ENCODE assay signal across 22 cellular contexts in the genomic region with DNA sequence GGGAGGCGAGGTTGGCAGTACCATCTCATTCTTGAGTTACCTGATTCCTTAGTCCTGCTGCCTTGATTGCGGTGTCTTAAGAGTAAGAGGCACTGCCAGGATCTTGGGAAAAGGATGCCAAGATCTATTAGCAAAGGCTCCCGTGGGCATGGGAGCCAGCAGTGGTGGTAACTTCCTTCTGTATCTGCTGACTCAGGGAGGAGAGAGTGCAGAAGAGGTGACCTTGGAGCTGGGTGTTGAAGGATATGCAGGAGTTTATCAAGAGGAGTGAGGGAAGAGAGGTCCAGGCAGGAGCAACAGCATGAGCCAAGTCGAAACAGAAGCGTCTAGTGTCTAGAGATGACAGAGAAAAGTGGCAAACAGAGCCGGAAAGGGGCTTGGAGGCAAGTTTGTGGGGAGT. TPM values are rescaled to one million over a fixed set of nuclear protein-coding genes. Genes with fewer than 3 reads are reported as not detected.
A peak's percentile ranks its signal among the peaks of the same experiment; 100 is the strongest.
DNase-seq lines count a peak whose midpoint lies in the region; ATAC-seq and TF ChIP-seq lines count a peak whose summit lies in the region.
"Had no signal": no experiment of that assay in that cellular context is flagged by ENCODE, and none has a peak within 500 bp of the region (broad histone marks: within the 10 kb centered on the region; RNA-seq: fewer than 3 reads in every experiment).

No MANE protein-coding gene starts in this region.

- H3K79me2 ChIP-seq in PC-9 (ENCODE audit: low read depth) = no peaks in the 10 kb centered on the region

- peaks cover 63% of the 10 kb centered on the region for H3K4me1 ChIP-seq in PC-9 (replicated peaks; ENCODE audit: insufficient read depth)

- CTCF ChIA-PET in activated CD4-positive, alpha-beta T cell treated with anti-CD3 and anti-CD28 coated beads for 36 hours (lab: Charles Lee) = interaction anchor here (1.2 to 1.4 kb wide), 2 partner anchors 22 to 94 kb away, joined by 3 to 5 read pairs; no protein-coding TSS in a partner anchor
- CTCF ChIA-PET in PC-9 (lab: Charles Lee) = interaction anchor here (1.2 to 1.9 kb wide), 2 partner anchors 19 to 56 kb away, joined by 5 to 8 read pairs; no protein-coding TSS in a partner anchor

- peaks cover 11% of the 10 kb centered on the region for H3K27me3 Mint-ChIP-seq in activated CD4-positive, alpha-beta T cell treated with anti-CD3 and anti-CD28 coated beads for 36 hours
- H3K27me3 Mint-ChIP-seq in activated T-helper 1 cell treated with anti-CD3 and anti-CD28 coated beads, Interleukin-12 subunit alpha, Interleukin-12 subunit beta, Interleukin-2, Interleukin-4 antibody, amounts not matched to agents 30 ng/mL and 10 ng/mL and 1 ng/mL, durations not matched to agents 14 hours and 24 hours and 36 hours (ENCODE audit: insufficient read depth) = peaks cover 13% of the 10 kb centered on the region

- no peaks in the 10 kb centered on the region for H4K20me1 ChIP-seq in PC-9 (ENCODE audit: insufficient read depth)

- DNase-seq in activated CD4-positive, alpha-beta T cell treated with anti-CD3 and anti-CD28 coated beads for 36 hours = no peak
- DNase-seq in activated CD4-positive, alpha-beta T cell treated with anti-CD3 and anti-CD28 coated beads, Interleukin-2, amount 50 U/mL, for 4 hours = no peak
- DNase-seq in PC-9 = no peak
- no peak for DNase-seq in epithelial cell of prostate (ENCODE audit: low read depth, low spot score)
- no peak for DNase-seq in stimulated activated effector memory CD8-positive, alpha-beta T cell treated with anti-CD3 and anti-CD28 coated beads, Interleukin-12 subunit alpha, Interleukin-12 subunit beta, amount 100 ng/mL, for 72 hours (ENCODE audit: low spot score in 2 of 2)
- DNase-seq in activated T-helper 1 cell treated with anti-CD3 and anti-CD28 coated beads, Interleukin-12 subunit alpha, Interleukin-12 subunit beta, Interleukin-2, Interleukin-4 antibody, amounts not matched to agents 30 ng/mL and 10 ng/mL and 1 ng/mL, durations not matched to agents 14 hours and 24 hours and 36 hours (ENCODE audit: low spot score) = no peak
- DNase-seq in ureter (ENCODE audit: low spot score) = no peak
- DNase-seq: activated CD4-positive, alpha-beta T cell treated with anti-CD3 and anti-CD28 coated beads for 4 hours; DMS79; lower lobe of right lung; naive thymus-derived CD8-positive, alpha-beta T cell; NCI-H446 treated with DMSO at 0.1 percent for 48 hours; SHP77 treated with DMSO at 0.1 percent for 48 hours; T1000 had no signal

- H3K27ac Mint-ChIP-seq in activated CD4-positive, alpha-beta T cell treated with anti-CD3 and anti-CD28 coated beads for 36 hours = peak overlapping the region; percentile 5
- H3K27ac Mint-ChIP-seq in stimulated activated effector memory CD8-positive, alpha-beta T cell treated with anti-CD3 and anti-CD28 coated beads, Interleukin-12 subunit alpha, Interleukin-12 subunit beta, amount 100 ng/mL, for 72 hours = peak overlapping the region; percentile 4
- no peak overlapping the region for H3K27ac Mint-ChIP-seq in activated T-helper 1 cell treated with anti-CD3 and anti-CD28 coated beads, Interleukin-12 subunit alpha, Interleukin-12 subunit beta, Interleukin-2, Interleukin-4 antibody, amounts not matched to agents 30 ng/mL and 10 ng/mL and 1 ng/mL, durations not matched to agents 14 hours and 24 hours and 36 hours
- H3K27ac Mint-ChIP-seq: activated naive CD8-positive, alpha-beta T cell; naive thymus-derived CD8-positive, alpha-beta T cell; progenitor cell of endocrine pancreas had no signal

- POLR2A ChIA-PET in activated CD4-positive, alpha-beta T cell treated with anti-CD3 and anti-CD28 coated beads for 36 hours (lab: Charles Lee) = no interaction called here
- POLR2A ChIA-PET in PC-9 (lab: Charles Lee; ENCODE audit: unreplicated experiment) = interaction anchor here (0.6 kb wide), 2 partner anchors 48 to 139 kb away, joined by 4 to 7 read pairs; no protein-coding TSS in a partner anchor

- intact Hi-C loops in activated CD4-positive, alpha-beta T cell treated with anti-CD3 and anti-CD28 coated beads for 36 hours (cut with DNase I, micrococcal nuclease) = no loop called here
- intact Hi-C loops in PC-9 (cut with micrococcal nuclease; ENCODE audit: unreplicated experiment) = no loop called here
- intact Hi-C loops in activated T-helper 1 cell treated with anti-CD3 and anti-CD28 coated beads, Interleukin-12 subunit alpha, Interleukin-12 subunit beta, Interleukin-2, Interleukin-4 antibody, amounts not matched to agents 30 ng/mL and 10 ng/mL and 1 ng/mL, durations not matched to agents 14 hours and 24 hours and 36 hours (cut with micrococcal nuclease) = no loop called here

- no peaks in the 10 kb centered on the region for H3K36me3 Mint-ChIP-seq in activated CD4-positive, alpha-beta T cell treated with anti-CD3 and anti-CD28 coated beads for 36 hours (ENCODE audit: low read depth)
- H3K36me3 Mint-ChIP-seq in stimulated activated effector memory CD8-positive, alpha-beta T cell treated with anti-CD3 and anti-CD28 coated beads, Interleukin-12 subunit alpha, Interleukin-12 subunit beta, amount 100 ng/mL, for 72 hours = no peaks in the 10 kb centered on the region
- no peaks in the 10 kb centered on the region for H3K36me3 Mint-ChIP-seq in activated T-helper 1 cell treated with anti-CD3 and anti-CD28 coated beads, Interleukin-12 subunit alpha, Interleukin-12 subunit beta, Interleukin-2, Interleukin-4 antibody, amounts not matched to agents 30 ng/mL and 10 ng/mL and 1 ng/mL, durations not matched to agents 14 hours and 24 hours and 36 hours (ENCODE audit: low read depth)
- H3K36me3 Mint-ChIP-seq: activated naive CD8-positive, alpha-beta T cell; naive thymus-derived CD8-positive, alpha-beta T cell had no signal

- H3K4me1 Mint-ChIP-seq in activated CD4-positive, alpha-beta T cell treated with anti-CD3 and anti-CD28 coated beads for 36 hours = peaks cover 15% of the 10 kb centered on the region
- H3K4me1 Mint-ChIP-seq in stimulated activated effector memory CD8-positive, alpha-beta T cell treated with anti-CD3 and anti-CD28 coated beads, Interleukin-12 subunit alpha, Interleukin-12 subunit beta, amount 100 ng/mL, for 72 hours = peaks cover 8% of the 10 kb centered on the region
- peaks cover 21% of the 10 kb centered on the region for H3K4me1 Mint-ChIP-seq in activated T-helper 1 cell treated with anti-CD3 and anti-CD28 coated beads, Interleukin-12 subunit alpha, Interleukin-12 subunit beta, Interleukin-2, Interleukin-4 antibody, amounts not matched to agents 30 ng/mL and 10 ng/mL and 1 ng/mL, durations not matched to agents 14 hours and 24 hours and 36 hours (ENCODE audit: low read depth)

- ATAC-seq in activated CD4-positive, alpha-beta T cell treated with anti-CD3 and anti-CD28 coated beads for 36 hours = no peak
- no peak for ATAC-seq in stimulated activated effector memory CD8-positive, alpha-beta T cell treated with anti-CD3 and anti-CD28 coated beads, Interleukin-12 subunit alpha, Interleukin-12 subunit beta, amount 100 ng/mL, for 72 hours
- ATAC-seq in GM21528 (IDR thresholded peaks at IDR 0.05; ENCODE audit: low FRiP score, unreplicated experiment) = no peak
- ATAC-seq: HCT116; lower lobe of right lung; naive thymus-derived CD8-positive, alpha-beta T cell had no signal

- H3F3A ChIP-seq in PC-9 (ENCODE audit: insufficient read depth, low read depth) = peaks cover 55% of the 10 kb centered on the region

- H3K36me3 ChIP-seq in PC-9 (ENCODE audit: low read depth) = peaks cover 5% of the 10 kb centered on the region; the same call in 1 of the 2 replicates
- H3K36me3 ChIP-seq: lower lobe of right lung had no signal

- H3K27ac ChIP-seq in PC-9 (peak overlapping the region; percentile 96), epithelial cell of prostate (peak overlapping the region; percentile 94)
- H3K27ac ChIP-seq: lower lobe of right lung had no signal

- no peaks in the 10 kb centered on the region for H3K9me2 ChIP-seq in PC-9 (ENCODE audit: insufficient read depth)

- no peaks in the 10 kb centered on the region for H3K9me3 ChIP-seq in PC-9 (ENCODE audit: insufficient read depth, low read depth)
- H3K9me3 ChIP-seq: lower lobe of right lung had no signal

- no peak overlapping the region for H3K4me3 ChIP-seq in PC-9
- H3K4me3 ChIP-seq: lower lobe of right lung had no signal

- H3K27me3 ChIP-seq in PC-9 (ENCODE audit: insufficient read depth, low read depth) = no peaks in the 10 kb centered on the region

- no peaks in the 10 kb centered on the region for H3K9me3 Mint-ChIP-seq in activated CD4-positive, alpha-beta T cell treated with anti-CD3 and anti-CD28 coated beads for 36 hours (ENCODE audit: low read depth)
- no peaks in the 10 kb centered on the region for H3K9me3 Mint-ChIP-seq in stimulated activated effector memory CD8-positive, alpha-beta T cell treated with anti-CD3 and anti-CD28 coated beads, Interleukin-12 subunit alpha, Interleukin-12 subunit beta, amount 100 ng/mL, for 72 hours
- no peaks in the 10 kb centered on the region for H3K9me3 Mint-ChIP-seq in activated T-helper 1 cell treated with anti-CD3 and anti-CD28 coated beads, Interleukin-12 subunit alpha, Interleukin-12 subunit beta, Interleukin-2, Interleukin-4 antibody, amounts not matched to agents 30 ng/mL and 10 ng/mL and 1 ng/mL, durations not matched to agents 14 hours and 24 hours and 36 hours
- H3K9me3 Mint-ChIP-seq: naive thymus-derived CD8-positive, alpha-beta T cell had no signal

- H2AFZ ChIP-seq in PC-9 = no peak overlapping the region

- no peak for TF ChIP-seq CTCF in PC-9 (conservative IDR thresholded peaks at IDR 0.05)

- H3K4me2 ChIP-seq in PC-9 = peak overlapping the region; percentile 63

- H3K4me3 Mint-ChIP-seq in activated CD4-positive, alpha-beta T cell treated with anti-CD3 and anti-CD28 coated beads for 36 hours = no peak overlapping the region
- peak overlapping the region; percentile 0 for H3K4me3 Mint-ChIP-seq in stimulated activated effector memory CD8-positive, alpha-beta T cell treated with anti-CD3 and anti-CD28 coated beads, Interleukin-12 subunit alpha, Interleukin-12 subunit beta, amount 100 ng/mL, for 72 hours
- H3K4me3 Mint-ChIP-seq in activated T-helper 1 cell treated with anti-CD3 and anti-CD28 coated beads, Interleukin-12 subunit alpha, Interleukin-12 subunit beta, Interleukin-2, Interleukin-4 antibody, amounts not matched to agents 30 ng/mL and 10 ng/mL and 1 ng/mL, durations not matched to agents 14 hours and 24 hours and 36 hours = no peak overlapping the region
- H3K4me3 Mint-ChIP-seq: activated naive CD8-positive, alpha-beta T cell; naive thymus-derived CD8-positive, alpha-beta T cell had no signal

- BruUV-seq in PC-9 (replicated peaks; lab: Mats Ljungman, UMichigan) = no TSS peak

RNA-seq across cellular contexts. Expression of gene MESP2, which starts 4.5 kb away (rescaled TPM):
- under 1 TPM; 0.14 to 0.30 TPM for total RNA-seq in activated CD4-positive, alpha-beta T cell treated with anti-CD3 and anti-CD28 coated beads for 36 hours
- total RNA-seq in PC-9 (2021) (1.3 and 2.4 TPM in 2 replicates), ureter (not detected)
- 0.10 TPM in 1 of 2 replicates, not detected in the other for total RNA-seq in activated T-helper 1 cell treated with anti-CD3 and anti-CD28 coated beads, Interleukin-12 subunit alpha, Interleukin-12 subunit beta, Interleukin-2, Interleukin-4 antibody, amounts not matched to agents 30 ng/mL and 10 ng/mL and 1 ng/mL, durations not matched to agents 14 hours and 24 hours and 36 hours
- total RNA-seq: A172; glomerular endothelial cell; HT1080; lower lobe of right lung; naive thymus-derived CD8-positive, alpha-beta T cell; progenitor cell of endocrine pancreas; urinary bladder had no signal

RNA-seq across cellular contexts. Expression of gene MESP1, which starts 29.6 kb away (rescaled TPM):
- 1 to 10 TPM; 2.9 to 4.6 TPM for total RNA-seq in activated CD4-positive, alpha-beta T cell treated with anti-CD3 and anti-CD28 coated beads for 36 hours
- total RNA-seq in PC-9 (2021) = 8.5 and 17.8 TPM in 2 replicates
- total RNA-seq in activated T-helper 1 cell treated with anti-CD3 and anti-CD28 coated beads, Interleukin-12 subunit alpha, Interleukin-12 subunit beta, Interleukin-2, Interleukin-4 antibody, amounts not matched to agents 30 ng/mL and 10 ng/mL and 1 ng/mL, durations not matched to agents 14 hours and 24 hours and 36 hours = 4.6 and 6.6 TPM in 2 replicates
- 0.29 TPM for total RNA-seq in ureter
- total RNA-seq: urinary bladder had no signal

RNA-seq across cellular contexts. Expression of gene ANPEP, which starts 34.1 kb away (rescaled TPM):
- under 1 TPM; 0.09 to 0.12 TPM for total RNA-seq in activated CD4-positive, alpha-beta T cell treated with anti-CD3 and anti-CD28 coated beads for 36 hours
- total RNA-seq in PC-9 (2021) (172 and 175 TPM in 2 replicates), ureter (18.8 TPM)
- 0.44 and 0.67 TPM in 2 replicates for total RNA-seq in activated T-helper 1 cell treated with anti-CD3 and anti-CD28 coated beads, Interleukin-12 subunit alpha, Interleukin-12 subunit beta, Interleukin-2, Interleukin-4 antibody, amounts not matched to agents 30 ng/mL and 10 ng/mL and 1 ng/mL, durations not matched to agents 14 hours and 24 hours and 36 hours

Comparison
In these comparisons a context has a peak if more than half of its experiments do, and no peak if none do; other contexts are left out.
1. RNA of gene ANPEP, which starts 34.1 kb away (total RNA-seq): 172 to 175 TPM in PC-9 and 18.8 TPM in ureter (single experiment); 0.44 to 0.67 TPM in activated T-helper 1 cell treated with anti-CD3 and anti-CD28 coated beads, Interleukin-12 subunit alpha, Interleukin-12 subunit beta, Interleukin-2, Interleukin-4 antibody, amounts not matched to agents 30 ng/mL and 10 ng/mL and 1 ng/mL, durations not matched to agents 14 hours and 24 hours and 36 hours and 0.09 to 0.12 TPM in activated CD4-positive, alpha-beta T cell treated with anti-CD3 and anti-CD28 coated beads for 36 hours; every median in the first group is over 10 times any median in the second.